In the genomic region with DNA sequence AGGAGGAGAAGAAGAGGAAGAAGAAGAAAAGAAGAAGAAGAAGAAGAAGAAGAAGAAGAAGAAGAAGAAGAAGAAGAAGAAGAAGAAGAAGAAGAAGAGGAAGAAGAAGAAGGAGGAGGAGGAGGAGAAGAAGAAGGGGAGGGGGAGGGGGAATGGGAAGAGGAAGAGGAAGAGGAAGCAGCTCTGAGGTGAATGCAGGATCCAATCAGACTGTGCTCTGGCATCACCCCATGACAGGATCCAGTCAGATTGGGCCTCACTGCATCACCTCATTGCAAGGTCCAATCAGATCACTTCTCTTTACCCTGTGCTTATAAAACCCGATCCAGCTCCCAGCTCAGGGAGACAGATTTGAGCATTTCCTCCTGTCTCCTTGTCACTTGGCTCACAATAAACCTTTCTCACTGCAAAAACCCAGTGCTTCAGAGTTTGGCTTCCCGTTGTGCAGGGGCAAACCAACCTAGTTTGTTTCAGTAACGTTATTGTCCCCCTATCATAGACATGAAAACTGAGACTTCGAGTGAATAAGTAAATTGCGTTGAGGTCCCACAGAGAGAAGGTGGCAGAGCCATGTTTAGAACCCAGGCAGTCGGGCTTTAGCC, we compare ENCODE assay signal across 1 cellular context.
TF ChIP-seq lines count a peak whose summit lies in the region.

No MANE protein-coding gene starts in this region.

TF ChIP-seq in HepG2, 621 proteins besides CTCF, POLR2A, EP300 and RAD21 (continued from another document):
- TF ChIP-seq, protein P1, sequence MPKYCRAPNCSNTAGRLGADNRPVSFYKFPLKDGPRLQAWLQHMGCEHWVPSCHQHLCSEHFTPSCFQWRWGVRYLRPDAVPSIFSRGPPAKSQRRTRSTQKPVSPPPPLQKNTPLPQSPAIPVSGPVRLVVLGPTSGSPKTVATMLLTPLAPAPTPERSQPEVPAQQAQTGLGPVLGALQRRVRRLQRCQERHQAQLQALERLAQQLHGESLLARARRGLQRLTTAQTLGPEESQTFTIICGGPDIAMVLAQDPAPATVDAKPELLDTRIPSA (CRISPR knock-in tag; IDR thresholded peaks at IDR 0.05; ENCODE audit: borderline replicate concordance), result no peak
- TF ChIP-seq, protein P2, sequence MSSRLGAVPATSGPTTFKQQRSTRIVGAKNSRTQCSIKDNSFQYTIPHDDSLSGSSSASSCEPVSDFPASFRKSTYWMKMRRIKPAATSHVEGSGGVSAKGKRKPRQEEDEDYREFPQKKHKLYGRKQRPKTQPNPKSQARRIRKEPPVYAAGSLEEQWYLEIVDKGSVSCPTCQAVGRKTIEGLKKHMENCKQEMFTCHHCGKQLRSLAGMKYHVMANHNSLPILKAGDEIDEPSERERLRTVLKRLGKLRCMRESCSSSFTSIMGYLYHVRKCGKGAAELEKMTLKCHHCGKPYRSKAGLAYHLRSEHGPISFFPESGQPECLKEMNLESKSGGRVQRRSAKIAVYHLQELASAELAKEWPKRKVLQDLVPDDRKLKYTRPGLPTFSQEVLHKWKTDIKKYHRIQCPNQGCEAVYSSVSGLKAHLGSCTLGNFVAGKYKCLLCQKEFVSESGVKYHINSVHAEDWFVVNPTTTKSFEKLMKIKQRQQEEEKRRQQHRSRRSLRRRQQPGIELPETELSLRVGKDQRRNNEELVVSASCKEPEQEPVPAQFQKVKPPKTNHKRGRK (CRISPR knock-in tag; IDR thresholded peaks at IDR 0.05), result peak; percentile 98
- TF ChIP-seq MZF1 (CRISPR knock-in tag; IDR thresholded peaks at IDR 0.05; ENCODE audit: borderline replicate concordance) (no peak), CHD2 (IDR thresholded peaks at IDR 0.05; ENCODE audit: low read depth, low read length) (no peak), ZFP36L1 (CRISPR knock-in tag; IDR thresholded peaks at IDR 0.05) (no peak), AGO2 (optimal IDR thresholded peaks at IDR 0.05; ENCODE audit: low read depth, low read length) (no peak), EZH2 (conservative IDR thresholded peaks at IDR 0.05; ENCODE audit: low read depth, low read length) (0 out of 2 replicates have a peak, but pooled peaks have one; percentile 21), SYNCRIP (IDR thresholded peaks at IDR 0.05; ENCODE audit: insufficient read depth, low read depth, low read length) (no peak)
